Comparison of ENCODE assay signal across 8 cellular contexts in genomic region chr3:179260949-179261765, GRCh38. TPM values are rescaled to one million over a fixed set of nuclear protein-coding genes. Genes with fewer than 3 reads are reported as not detected.
DNase-seq lines count a peak whose midpoint lies in the region; ATAC-seq and TF ChIP-seq lines count a peak whose summit lies in the region.

No MANE protein-coding gene starts in this region.

- H3K4me1 ChIP-seq in SJCRH30 = no peaks in the 10 kb centered on the region
- no peaks in the 10 kb centered on the region for H3K4me1 ChIP-seq in ovary (ENCODE audit: insufficient read depth)
- H3K4me1 ChIP-seq in thymus (ENCODE audit: control insufficient read depth, insufficient read depth, low read length) = no peaks in the 10 kb centered on the region

- H3K4me3 ChIP-seq in SJCRH30 (peak overlapping the region; percentile 58), ovary (peak overlapping the region; percentile 65), thymus (ENCODE audit: low read length) (peak overlapping the region; percentile 52)

- H3K27ac ChIP-seq in SJCRH30 (no peak overlapping the region; the same call in 1 of the 2 replicates), ovary (no peak overlapping the region), thymus (ENCODE audit: low read depth) (peak overlapping the region; percentile 60)

- 4 to 12% (median 7%) methylated on average over 56 to 71 of the region's 71 CpGs for WGBS in ovary, 3 donors
- 15% methylated on average over 71 of the region's 71 CpGs for WGBS in thymus

- peak; percentile 16 for TF ChIP-seq POLR2A in ovary (IDR thresholded peaks at IDR 0.05)

- no peak for TF ChIP-seq CTCF in ovary (IDR thresholded peaks at IDR 0.05)

- H3K9me3 ChIP-seq in SJCRH30 (replicated peaks) (peaks cover 4% of the 10 kb centered on the region; the same call in 1 of the 2 replicates), ovary (no peaks in the 10 kb centered on the region), thymus (ENCODE audit: control insufficient read depth) (no peaks in the 10 kb centered on the region)

- no peak for TF ChIP-seq EP300 in ovary (IDR thresholded peaks at IDR 0.05)

- peak; percentile 91 for ATAC-seq in GM19463 (IDR thresholded peaks at IDR 0.05; ENCODE audit: unreplicated experiment)

- DNase-seq in D341Med (ENCODE audit: low spot score) (peak; percentile 73), HK-2 (ENCODE audit: unreplicated experiment) (peak; percentile 72), SJCRH30 (peak; percentile 66 to 75), head of caudate nucleus (peak; percentile 12 to 85 (median 71)), ovary (peak; percentile 70 to 86 (median 78))
- DNase-seq in activated naive CD4-positive, alpha-beta T cell treated with anti-CD3 and anti-CD28 coated beads, Interleukin-2, amount 50 U/mL, for 16 hours = peak; percentile 67

- intact Hi-C loops in head of caudate nucleus (cut with DNase I) (loop anchor here (5.0 kb wide), 1 partner anchor 114 kb away; the partner anchor contains the start of gene PIK3CA), ovary (cut with DNase I) (no loop called here)

- no peaks in the 10 kb centered on the region for H3K36me3 ChIP-seq in SJCRH30
- H3K36me3 ChIP-seq in ovary = no peaks in the 10 kb centered on the region
- H3K36me3 ChIP-seq in thymus (ENCODE audit: control insufficient read depth, insufficient read depth) = no peaks in the 10 kb centered on the region

- no peaks in the 10 kb centered on the region for H3K27me3 ChIP-seq in SJCRH30
- H3K27me3 ChIP-seq in ovary = no peaks in the 10 kb centered on the region
- H3K27me3 ChIP-seq in thymus (ENCODE audit: control insufficient read depth, insufficient read depth) = no peaks in the 10 kb centered on the region

RNA-seq across cellular contexts. Expression of gene KCNMB3, which starts 10.2 kb away (rescaled TPM):
- total RNA-seq in SJCRH30 (2014; rRNA removed; shearing (Covaris generic)) = 1.3 and 1.6 TPM in 2 replicates
- total RNA-seq in ovary = 1 to 10 TPM in 5 of 7 donors, under 1 TPM in 2; 0.57 to 2.8 (median 1.6) TPM
- 1 to 10 TPM; 1.7 TPM for polyA plus RNA-seq in ovary
- polyA plus RNA-seq in thymus = 3.6 TPM
